26 cellular contexts compared by ENCODE assay signal in genomic region chr7:41039386-41040315, GRCh38.
"Had no signal": no experiment of that assay in that cellular context is flagged by ENCODE, and none has a peak within 500 bp of the region (broad histone marks: within the 10 kb centered on the region; RNA-seq: fewer than 3 reads in every experiment).

No MANE protein-coding gene starts in this region.

- H3K36me3 Mint-ChIP-seq: activated naive CD8-positive, alpha-beta T cell had no signal

- DNase-seq: activated CD4-positive, alpha-beta T cell treated with anti-CD3 and anti-CD28 coated beads for 4 hours; activated CD4-positive, alpha-beta T cell treated with anti-CD3 and anti-CD28 coated beads, Interleukin-2, amount 50 U/mL, for 4 hours; activated CD4-positive, CD25-positive, alpha-beta regulatory T cell; activated naive CD4-positive, alpha-beta T cell treated with Interleukin-2 at 50 U/mL for 16 hours; activated T-cell treated with anti-CD3 and anti-CD28 coated beads for 4 hours; activated T-cell treated with anti-CD3 and anti-CD28 coated beads, Interleukin-2, amount 50 U/mL, for 72 hours; body of pancreas; cerebellar nuclear complex; colonic mucosa; effector CD8-positive, alpha-beta T cell; foreskin melanocyte; heart right ventricle; left ventricle myocardium inferior; naive B cell; pancreas; spleen; stimulated activated naive CD4-positive, alpha-beta T cell; T-helper 1 cell had no signal

- H3K4me3 ChIP-seq: body of pancreas, cardiac muscle cell, colonic mucosa, heart right ventricle, left ventricle myocardium inferior, lung, pancreas, prostate gland, spleen, suprapubic skin, tibial nerve had no signal

- H3K27me3 Mint-ChIP-seq: naive B cell had no signal

- H3K4me1 ChIP-seq: body of pancreas, colonic mucosa, heart right ventricle, left ventricle myocardium inferior, pancreas, prostate gland, spleen, suprapubic skin, tibial nerve had no signal

- H3K4me3 Mint-ChIP-seq: activated naive CD8-positive, alpha-beta T cell; activated T-cell treated with anti-CD3 and anti-CD28 coated beads, Interleukin-2, amount 50 U/mL, for 72 hours; mesothelial cell of epicardium; naive B cell; T-helper 2 cell treated with Interferon-gamma antibody and Interleukin-4, amounts not matched to agents 5 μg/mL and 100 μg/mL, for 36 hours had no signal

- H3K27ac Mint-ChIP-seq: activated naive CD8-positive, alpha-beta T cell; activated T-cell treated with anti-CD3 and anti-CD28 coated beads, Interleukin-2, amount 50 U/mL, for 72 hours; mesothelial cell of epicardium; naive B cell; T-helper 2 cell treated with Interferon-gamma antibody and Interleukin-4, amounts not matched to agents 5 μg/mL and 100 μg/mL, for 36 hours had no signal

- H3K4me1 Mint-ChIP-seq: naive B cell had no signal

- H3K36me3 ChIP-seq: cardiac muscle cell, colonic mucosa, heart right ventricle, left ventricle myocardium inferior, pancreas, prostate gland, spleen, suprapubic skin, tibial nerve had no signal

- H3K9me3 ChIP-seq: body of pancreas, colonic mucosa, pancreas, prostate gland, suprapubic skin had no signal

- H3K27me3 ChIP-seq: body of pancreas, cardiac muscle cell, colonic mucosa, heart right ventricle, pancreas, spleen, suprapubic skin, tibial nerve had no signal

- ATAC-seq: activated T-cell treated with anti-CD3 and anti-CD28 coated beads, Interleukin-2, amount 50 U/mL, for 72 hours; body of pancreas; heart right ventricle; pancreas had no signal

- H3K27ac ChIP-seq: body of pancreas, cardiac muscle cell, colonic mucosa, heart right ventricle, left ventricle myocardium inferior, pancreas, prostate gland, spleen, suprapubic skin, tibial nerve had no signal
